ENCODE assay signal across 1 cellular context in genomic region chr2:9951272-9951521, GRCh38.
A peak's percentile ranks its signal among the peaks of the same experiment; 100 is the strongest.
TF ChIP-seq lines count a peak whose summit lies in the region.

No MANE protein-coding gene starts in this region.

TF ChIP-seq in HepG2, 621 proteins besides CTCF, POLR2A, EP300 and RAD21 (continued from another document):
- TF ChIP-seq, protein P1, sequence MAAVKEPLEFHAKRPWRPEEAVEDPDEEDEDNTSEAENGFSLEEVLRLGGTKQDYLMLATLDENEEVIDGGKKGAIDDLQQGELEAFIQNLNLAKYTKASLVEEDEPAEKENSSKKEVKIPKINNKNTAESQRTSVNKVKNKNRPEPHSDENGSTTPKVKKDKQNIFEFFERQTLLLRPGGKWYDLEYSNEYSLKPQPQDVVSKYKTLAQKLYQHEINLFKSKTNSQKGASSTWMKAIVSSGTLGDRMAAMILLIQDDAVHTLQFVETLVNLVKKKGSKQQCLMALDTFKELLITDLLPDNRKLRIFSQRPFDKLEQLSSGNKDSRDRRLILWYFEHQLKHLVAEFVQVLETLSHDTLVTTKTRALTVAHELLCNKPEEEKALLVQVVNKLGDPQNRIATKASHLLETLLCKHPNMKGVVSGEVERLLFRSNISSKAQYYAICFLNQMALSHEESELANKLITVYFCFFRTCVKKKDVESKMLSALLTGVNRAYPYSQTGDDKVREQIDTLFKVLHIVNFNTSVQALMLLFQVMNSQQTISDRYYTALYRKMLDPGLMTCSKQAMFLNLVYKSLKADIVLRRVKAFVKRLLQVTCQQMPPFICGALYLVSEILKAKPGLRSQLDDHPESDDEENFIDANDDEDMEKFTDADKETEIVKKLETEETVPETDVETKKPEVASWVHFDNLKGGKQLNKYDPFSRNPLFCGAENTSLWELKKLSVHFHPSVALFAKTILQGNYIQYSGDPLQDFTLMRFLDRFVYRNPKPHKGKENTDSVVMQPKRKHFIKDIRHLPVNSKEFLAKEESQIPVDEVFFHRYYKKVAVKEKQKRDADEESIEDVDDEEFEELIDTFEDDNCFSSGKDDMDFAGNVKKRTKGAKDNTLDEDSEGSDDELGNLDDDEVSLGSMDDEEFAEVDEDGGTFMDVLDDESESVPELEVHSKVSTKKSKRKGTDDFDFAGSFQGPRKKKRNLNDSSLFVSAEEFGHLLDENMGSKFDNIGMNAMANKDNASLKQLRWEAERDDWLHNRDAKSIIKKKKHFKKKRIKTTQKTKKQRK (IDR thresholded peaks at IDR 0.05; ENCODE audit: low read length) = no peak
- TF ChIP-seq THYN1 (CRISPR knock-in tag; IDR thresholded peaks at IDR 0.05; ENCODE audit: borderline replicate concordance, low read depth) = no peak
- 0 out of 2 replicates have a peak, but pooled peaks have one; percentile 8 for TF ChIP-seq ZNF430 (CRISPR knock-in tag; IDR thresholded peaks at IDR 0.05)
- TF ChIP-seq ZNF558 (CRISPR knock-in tag; IDR thresholded peaks at IDR 0.05; ENCODE audit: borderline replicate concordance) = no peak
- 0 out of 2 replicates have a peak, but pooled peaks have one; percentile 9 for TF ChIP-seq GABPB1 (CRISPR knock-in tag; IDR thresholded peaks at IDR 0.05)
- no peak for TF ChIP-seq AGO2 (optimal IDR thresholded peaks at IDR 0.05; ENCODE audit: low read depth, low read length)
- no peak for TF ChIP-seq ZNF138 (CRISPR knock-in tag; IDR thresholded peaks at IDR 0.05; ENCODE audit: low read depth)
- no peak for TF ChIP-seq NR2F6 (IDR thresholded peaks at IDR 0.05)
- no peak for TF ChIP-seq NR2F6 (CRISPR knock-in tag; IDR thresholded peaks at IDR 0.05)
- TF ChIP-seq PITX1 (CRISPR knock-in tag; IDR thresholded peaks at IDR 0.05) = no peak
- TF ChIP-seq JUND (CRISPR knock-in tag; IDR thresholded peaks at IDR 0.05) = no peak
- no peak for TF ChIP-seq NFKBIZ (CRISPR knock-in tag; IDR thresholded peaks at IDR 0.05)
